1 cellular context compared by ENCODE assay signal in genomic region chr7:103074519-103075336, GRCh38.
A peak's percentile ranks its signal among the peaks of the same experiment; 100 is the strongest.
TF ChIP-seq lines count a peak whose summit lies in the region.

Gene ARMC10 (plus strand): TSS chr7:103075140. CDS start chr7:103075273, 133 bp downstream.
Gene FBXL13 (minus strand): TSS chr7:103074796.

TF ChIP-seq in HepG2, 621 proteins besides CTCF, POLR2A, EP300 and RAD21 (continued from another document and continues in another):
- TF ChIP-seq MIER2 (CRISPR knock-in tag; IDR thresholded peaks at IDR 0.05) (no peak), NFIC (IDR thresholded peaks at IDR 0.05; ENCODE audit: low read length) (no peak), ZSCAN29 (CRISPR knock-in tag; conservative IDR thresholded peaks at IDR 0.05) (no peak), ZIK1 (CRISPR knock-in tag; IDR thresholded peaks at IDR 0.05; ENCODE audit: borderline replicate concordance, low read depth) (peak; percentile 80), PAF1 (CRISPR knock-in tag; IDR thresholded peaks at IDR 0.05) (no peak), ZNF34 (CRISPR knock-in tag; IDR thresholded peaks at IDR 0.05; ENCODE audit: borderline replicate concordance) (no peak), TRAFD1 (CRISPR knock-in tag; IDR thresholded peaks at IDR 0.05; ENCODE audit: borderline replicate concordance) (no peak), SNAPC2 (CRISPR knock-in tag; IDR thresholded peaks at IDR 0.05) (0 out of 2 replicates have a peak, but pooled peaks have one; percentile 37), BATF2 (CRISPR knock-in tag; IDR thresholded peaks at IDR 0.05) (0 out of 2 replicates have a peak, but pooled peaks have one; percentile 40), ZNF264 (CRISPR knock-in tag; IDR thresholded peaks at IDR 0.05) (0 out of 2 replicates have a peak, but pooled peaks have one; percentile 29), TIGD3 (CRISPR knock-in tag; IDR thresholded peaks at IDR 0.05; ENCODE audit: borderline replicate concordance) (no peak), CAMTA2 (CRISPR knock-in tag; IDR thresholded peaks at IDR 0.05; ENCODE audit: borderline replicate concordance) (no peak), DBP (CRISPR knock-in tag; IDR thresholded peaks at IDR 0.05; ENCODE audit: not compliant biosample characterization) (peak; percentile 55), RNF219 (CRISPR knock-in tag; IDR thresholded peaks at IDR 0.05) (no peak), BRCA1 (CRISPR knock-in tag; IDR thresholded peaks at IDR 0.05) (peak; percentile 56; the same call in 1 of the 2 replicates), ZNF720 (CRISPR knock-in tag; IDR thresholded peaks at IDR 0.05) (no peak), ZFP36L1 (CRISPR knock-in tag; IDR thresholded peaks at IDR 0.05) (peak; percentile 58; the same call in 1 of the 2 replicates), FOXP4 (CRISPR knock-in tag; IDR thresholded peaks at IDR 0.05) (0 out of 2 replicates have a peak, but pooled peaks have one; percentile 36), U2AF2 (IDR thresholded peaks at IDR 0.05; ENCODE audit: low read depth, low read length) (0 out of 2 replicates have a peak, but pooled peaks have one; percentile 87), PAXIP1 (CRISPR knock-in tag; conservative IDR thresholded peaks at IDR 0.05) (peak; percentile 57), ZBTB4 (CRISPR knock-in tag; IDR thresholded peaks at IDR 0.05; ENCODE audit: borderline replicate concordance) (no peak), U2AF1 (optimal IDR thresholded peaks at IDR 0.05; ENCODE audit: low read depth, low read length) (no peak), SOX13 (IDR thresholded peaks at IDR 0.05) (no peak), SOX13 (CRISPR knock-in tag; conservative IDR thresholded peaks at IDR 0.05 in 1 of 2, IDR thresholded peaks at IDR 0.05 in 1 of 2) (peak in 1 of 2 experiments; percentile 37; a peak in 1 of 4 replicates), PATZ1 (CRISPR knock-in tag; IDR thresholded peaks at IDR 0.05) (peak; percentile 70), MAZ (IDR thresholded peaks at IDR 0.05; ENCODE audit: borderline replicate concordance, low read depth, low read length) (peak; percentile 92), MAZ (CRISPR knock-in tag; IDR thresholded peaks at IDR 0.05; ENCODE audit: low read depth) (peak; percentile 70; the same call in 1 of the 2 replicates), SP4 (CRISPR knock-in tag; IDR thresholded peaks at IDR 0.05) (peak; percentile 81), TAF1 (CRISPR knock-in tag; IDR thresholded peaks at IDR 0.05) (peak; percentile 38; the same call in 1 of the 2 replicates), TFDP2 (CRISPR knock-in tag; IDR thresholded peaks at IDR 0.05) (peak; percentile 23), PHF8 (CRISPR knock-in tag; IDR thresholded peaks at IDR 0.05) (peak; percentile 59; the same call in 1 of the 2 replicates), ZFP90 (CRISPR knock-in tag; IDR thresholded peaks at IDR 0.05; ENCODE audit: borderline replicate concordance) (peak; percentile 76; the same call in 1 of the 2 replicates), ZNF891 (CRISPR knock-in tag; IDR thresholded peaks at IDR 0.05) (peak; percentile 38; the same call in 1 of the 2 replicates), ZBTB34 (CRISPR knock-in tag; IDR thresholded peaks at IDR 0.05) (peak; percentile 41; the same call in 1 of the 2 replicates), SIN3A (IDR thresholded peaks at IDR 0.05; ENCODE audit: borderline replicate concordance, low read depth, low read length) (peak; percentile 94), ZBTB8A (CRISPR knock-in tag; IDR thresholded peaks at IDR 0.05; ENCODE audit: borderline replicate concordance, low read depth) (no peak), NPAS2 (CRISPR knock-in tag; IDR thresholded peaks at IDR 0.05; ENCODE audit: borderline replicate concordance) (no peak)
